19 cellular contexts compared by ENCODE assay signal in genomic region chr5:92939428-92939827, GRCh38.
A peak's percentile ranks its signal among the peaks of the same experiment; 100 is the strongest.
DNase-seq lines count a peak whose midpoint lies in the region; ATAC-seq, FAIRE-seq and TF ChIP-seq lines count a peak whose summit lies in the region.
"Had no signal": no experiment of that assay in that cellular context is flagged by ENCODE, and none has a peak within 500 bp of the region (broad histone marks: within the 10 kb centered on the region; RNA-seq: fewer than 3 reads in every experiment).

No MANE protein-coding gene starts in this region.

- no peaks in the 10 kb centered on the region for H3K79me1 ChIP-seq in neuronal stem cell (ENCODE audit: low read depth, low read length)

- H2AK5ac ChIP-seq in neuronal stem cell (ENCODE audit: low read depth, low read length), result no peak overlapping the region

- WGBS in GM23248 (ENCODE audit: low coverage in 1 of 2, low lambda C conversion rate in 2 of 2, missing lambda C conversion rate in 2 of 2), 2 experiments, result 60 to 64% methylated on average over 4 of the region's 4 CpGs
- no CpG with 5 or more reads among the region's 4 CpGs for WGBS in neuronal stem cell (ENCODE audit: extremely low coverage in 2 of 2, insufficient read length in 2 of 2, insufficient replicate concordance in 1 of 2), 2 donors

- no peaks in the 10 kb centered on the region for H3K79me2 ChIP-seq in GM23248 (ENCODE audit: insufficient read depth)

- no peak overlapping the region for H3K4me2 ChIP-seq in GM23248 (ENCODE audit: unreplicated experiment)
- H3K4me2 ChIP-seq in neuronal stem cell (ENCODE audit: insufficient read depth, low read length, poor library complexity, severe bottlenecking), result no peak overlapping the region

- H3K27me3 ChIP-seq in GM23248 (replicated peaks; ENCODE audit: insufficient read depth) (no peaks in the 10 kb centered on the region), neuronal stem cell (ENCODE audit: control insufficient read depth in 3 of 3, insufficient read depth in 3 of 3, low read depth in 1 of 3, low read length in 3 of 3) (no peaks in the 10 kb centered on the region)
- H3K27me3 ChIP-seq: uterus had no signal

- no peak overlapping the region for H4K91ac ChIP-seq in neuronal stem cell (ENCODE audit: low read depth, low read length, poor library complexity)

- H4K20me1 ChIP-seq in GM23248 (ENCODE audit: insufficient read depth), result no peaks in the 10 kb centered on the region

- H2BK12ac ChIP-seq in neuronal stem cell (ENCODE audit: low read length), result no peak overlapping the region

- H2BK5ac ChIP-seq in neuronal stem cell (ENCODE audit: low read length), result no peak overlapping the region

- DNase-seq in GM23248 (no peak), NCI-H524 treated with DMSO at 0.1 percent for 48 hours (lab: John Stamatoyannopoulos, UW) (peak; percentile 96), endothelial cell (ENCODE audit: low spot score) (peak; percentile 8), neuronal stem cell (ENCODE audit: low spot score) (no peak), A172 (ENCODE audit: low spot score) (no peak), GM12891 (ENCODE audit: insufficient read length, low spot score) (no peak), NCI-H748 (lab: John Stamatoyannopoulos, UW; ENCODE audit: unreplicated experiment) (no peak)
- DNase-seq: activated CD4-positive, alpha-beta T cell treated with anti-CD3 and anti-CD28 coated beads, Interleukin-2, amount 10 ng/mL, durations not matched to agents 7 days and 5 days; activated naive CD8-positive, alpha-beta T cell treated with anti-CD3 and anti-CD28 coated beads, Interleukin-2, amount 10 ng/mL, durations not matched to agents 7 days and 5 days; DMS79 treated with DMSO at 0.1 percent for 48 hours; H7; midbrain; NCI-H748 treated with DMSO at 0.1 percent for 48 hours; small intestine; stimulated activated naive CD8-positive, alpha-beta T cell treated with anti-CD3 and anti-CD28 coated beads, Interleukin-15, amount 100 ng/mL, for 72 hours; T-helper 2 cell; uterus had no signal

- no peak for TF ChIP-seq CTCF in endothelial cell (IDR thresholded peaks at IDR 0.05; ENCODE audit: unreplicated experiment)

- H3K4me3 ChIP-seq in GM23248 (no peak overlapping the region), neuronal stem cell (ENCODE audit: low read length in 2 of 2) (no peak overlapping the region)
- H3K4me3 ChIP-seq: uterus had no signal

- H3K9me3 Mint-ChIP-seq in endothelial cell (ENCODE audit: unreplicated experiment), result no peaks in the 10 kb centered on the region
- H3K9me3 Mint-ChIP-seq: activated CD4-positive, alpha-beta T cell treated with anti-CD3 and anti-CD28 coated beads, Interleukin-2, amount 10 ng/mL, durations not matched to agents 7 days and 5 days; activated naive CD8-positive, alpha-beta T cell treated with anti-CD3 and anti-CD28 coated beads, Interleukin-2, amount 10 ng/mL, durations not matched to agents 7 days and 5 days; stimulated activated naive CD8-positive, alpha-beta T cell treated with anti-CD3 and anti-CD28 coated beads, Interleukin-15, amount 100 ng/mL, for 72 hours had no signal

- H3K9me3 ChIP-seq in GM23248 (ENCODE audit: low read depth), result no peaks in the 10 kb centered on the region
- no peaks in the 10 kb centered on the region for H3K9me3 ChIP-seq in neuronal stem cell (replicated peaks in 1 of 2; ENCODE audit: control insufficient read depth in 2 of 2, insufficient read depth in 1 of 2, low read depth in 1 of 2, low read length in 2 of 2)
- H3K9me3 ChIP-seq: uterus had no signal

- H3K36me3 ChIP-seq in GM23248 (ENCODE audit: low read depth) (no peaks in the 10 kb centered on the region), neuronal stem cell (replicated peaks in 1 of 2; ENCODE audit: control insufficient read depth in 2 of 2, insufficient read depth in 2 of 2, low read length in 2 of 2) (no peaks in the 10 kb centered on the region)
- H3K36me3 ChIP-seq: uterus had no signal

- H3K4ac ChIP-seq in neuronal stem cell (ENCODE audit: low read length), result no peak overlapping the region

- H3K9ac ChIP-seq in GM23248 (no peak overlapping the region), neuronal stem cell (ENCODE audit: low read depth, low read length, poor library complexity) (no peak overlapping the region)

- no peak for FAIRE-seq in GM12891 (lab: Jason Lieb, UNC)

- H3K27me3 Mint-ChIP-seq in endothelial cell (ENCODE audit: unreplicated experiment), result no peaks in the 10 kb centered on the region
- H3K27me3 Mint-ChIP-seq: activated CD4-positive, alpha-beta T cell treated with anti-CD3 and anti-CD28 coated beads, Interleukin-2, amount 10 ng/mL, durations not matched to agents 7 days and 5 days; activated naive CD8-positive, alpha-beta T cell treated with anti-CD3 and anti-CD28 coated beads, Interleukin-2, amount 10 ng/mL, durations not matched to agents 7 days and 5 days; B cell; stimulated activated naive CD8-positive, alpha-beta T cell treated with anti-CD3 and anti-CD28 coated beads, Interleukin-15, amount 100 ng/mL, for 72 hours had no signal

- no peak overlapping the region for H3K4me3 Mint-ChIP-seq in endothelial cell (ENCODE audit: unreplicated experiment)
- H3K4me3 Mint-ChIP-seq: activated CD4-positive, alpha-beta T cell treated with anti-CD3 and anti-CD28 coated beads, Interleukin-2, amount 10 ng/mL, durations not matched to agents 7 days and 5 days; activated naive CD8-positive, alpha-beta T cell treated with anti-CD3 and anti-CD28 coated beads, Interleukin-2, amount 10 ng/mL, durations not matched to agents 7 days and 5 days; B cell; stimulated activated naive CD8-positive, alpha-beta T cell treated with anti-CD3 and anti-CD28 coated beads, Interleukin-15, amount 100 ng/mL, for 72 hours had no signal

- H2BK15ac ChIP-seq in neuronal stem cell (ENCODE audit: low read length), result no peak overlapping the region

- H3K9me2 ChIP-seq in GM23248 (ENCODE audit: insufficient read depth), result no peaks in the 10 kb centered on the region

- peaks cover 6% of the 10 kb centered on the region for H3K4me1 Mint-ChIP-seq in endothelial cell (ENCODE audit: unreplicated experiment)
- H3K4me1 Mint-ChIP-seq: activated CD4-positive, alpha-beta T cell treated with anti-CD3 and anti-CD28 coated beads, Interleukin-2, amount 10 ng/mL, durations not matched to agents 7 days and 5 days; activated naive CD8-positive, alpha-beta T cell treated with anti-CD3 and anti-CD28 coated beads, Interleukin-2, amount 10 ng/mL, durations not matched to agents 7 days and 5 days; B cell; stimulated activated naive CD8-positive, alpha-beta T cell treated with anti-CD3 and anti-CD28 coated beads, Interleukin-15, amount 100 ng/mL, for 72 hours had no signal

- 0 out of 2 replicates have a peak, but pooled peaks cover under 1% of the 10 kb centered on the region for H3F3A ChIP-seq in GM23248 (ENCODE audit: insufficient read depth)

- H3K27ac ChIP-seq in GM23248 (no peak overlapping the region), neuronal stem cell (replicated peaks; ENCODE audit: low read length) (no peak overlapping the region)
- H3K27ac ChIP-seq: uterus had no signal

- H3K4me1 ChIP-seq in GM23248 (ENCODE audit: insufficient read depth), result no peaks in the 10 kb centered on the region
- H3K4me1 ChIP-seq in neuronal stem cell (ENCODE audit: control insufficient read depth in 2 of 2, insufficient read depth in 1 of 2, low read depth in 1 of 2, low read length in 2 of 2), result peaks cover 2 to 3% of the 10 kb centered on the region in 2 donors
- H3K4me1 ChIP-seq: uterus had no signal

- ATAC-seq in GM19467 (IDR thresholded peaks at IDR 0.05; ENCODE audit: unreplicated experiment), result no peak
- ATAC-seq: stimulated activated naive CD8-positive, alpha-beta T cell treated with anti-CD3 and anti-CD28 coated beads, Interleukin-15, amount 100 ng/mL, for 72 hours had no signal

- H3K36me3 Mint-ChIP-seq in endothelial cell (ENCODE audit: low read depth, unreplicated experiment), result no peaks in the 10 kb centered on the region
- H3K36me3 Mint-ChIP-seq: activated naive CD8-positive, alpha-beta T cell treated with anti-CD3 and anti-CD28 coated beads, Interleukin-2, amount 10 ng/mL, durations not matched to agents 7 days and 5 days had no signal

- H3K23ac ChIP-seq in neuronal stem cell (ENCODE audit: low read depth, low read length, poor library complexity), result no peak overlapping the region

- H2BK120ac ChIP-seq in neuronal stem cell (ENCODE audit: low read depth, low read length), result no peak overlapping the region

- H3K14ac ChIP-seq in neuronal stem cell (ENCODE audit: low read length), result no peak overlapping the region

- H4K8ac ChIP-seq in neuronal stem cell (ENCODE audit: low read depth, low read length), result no peak overlapping the region

- in situ Hi-C loops in GM23248 (cut with MboI), result no loop called here

- H3K27ac Mint-ChIP-seq in endothelial cell (ENCODE audit: unreplicated experiment), result peak overlapping the region; percentile 81
- H3K27ac Mint-ChIP-seq: activated CD4-positive, alpha-beta T cell treated with anti-CD3 and anti-CD28 coated beads, Interleukin-2, amount 10 ng/mL, durations not matched to agents 7 days and 5 days; activated naive CD8-positive, alpha-beta T cell treated with anti-CD3 and anti-CD28 coated beads, Interleukin-2, amount 10 ng/mL, durations not matched to agents 7 days and 5 days; B cell; stimulated activated naive CD8-positive, alpha-beta T cell treated with anti-CD3 and anti-CD28 coated beads, Interleukin-15, amount 100 ng/mL, for 72 hours had no signal

- H2AFZ ChIP-seq in GM23248, result peak overlapping the region; percentile 37; the same call in 1 of the 2 replicates
- peak overlapping the region; percentile 86 for H2AFZ ChIP-seq in neuronal stem cell (ENCODE audit: low read length)

- H3K18ac ChIP-seq in neuronal stem cell (ENCODE audit: low read length), result no peak overlapping the region

- TF ChIP-seq POLR2A in GM12891 (IDR thresholded peaks at IDR 0.05; ENCODE audit: low read depth, low read length), result no peak

TF ChIP-seq in GM12891, 5 proteins besides CTCF, POLR2A, EP300 and RAD21:
- TF ChIP-seq TAF1 (IDR thresholded peaks at IDR 0.05; ENCODE audit: low read depth, low read length), result no peak
- TF ChIP-seq PAX5 (IDR thresholded peaks at IDR 0.05; ENCODE audit: insufficient read depth, low read length, severe bottlenecking), result no peak
- TF ChIP-seq POU2F2 (IDR thresholded peaks at IDR 0.05; ENCODE audit: low read depth, low read length), result no peak
- no peak for TF ChIP-seq SPI1 (IDR thresholded peaks at IDR 0.05; ENCODE audit: low read depth, low read length)
- no peak for TF ChIP-seq POLR2AphosphoS5 (IDR thresholded peaks at IDR 0.05; ENCODE audit: low read depth, low read length)

Comparison
In these comparisons a context has a peak if more than half of its experiments do, and no peak if none do; other contexts are left out.
1. DNase-seq: peak in NCI-H524 treated with DMSO at 0.1 percent for 48 hours (single experiment) and endothelial cell (single experiment); none in GM23248 (single experiment), neuronal stem cell (single experiment), A172 (single experiment), GM12891 (single experiment) and NCI-H748 (single experiment).